11 cellular contexts compared by ENCODE assay signal in the genomic region with DNA sequence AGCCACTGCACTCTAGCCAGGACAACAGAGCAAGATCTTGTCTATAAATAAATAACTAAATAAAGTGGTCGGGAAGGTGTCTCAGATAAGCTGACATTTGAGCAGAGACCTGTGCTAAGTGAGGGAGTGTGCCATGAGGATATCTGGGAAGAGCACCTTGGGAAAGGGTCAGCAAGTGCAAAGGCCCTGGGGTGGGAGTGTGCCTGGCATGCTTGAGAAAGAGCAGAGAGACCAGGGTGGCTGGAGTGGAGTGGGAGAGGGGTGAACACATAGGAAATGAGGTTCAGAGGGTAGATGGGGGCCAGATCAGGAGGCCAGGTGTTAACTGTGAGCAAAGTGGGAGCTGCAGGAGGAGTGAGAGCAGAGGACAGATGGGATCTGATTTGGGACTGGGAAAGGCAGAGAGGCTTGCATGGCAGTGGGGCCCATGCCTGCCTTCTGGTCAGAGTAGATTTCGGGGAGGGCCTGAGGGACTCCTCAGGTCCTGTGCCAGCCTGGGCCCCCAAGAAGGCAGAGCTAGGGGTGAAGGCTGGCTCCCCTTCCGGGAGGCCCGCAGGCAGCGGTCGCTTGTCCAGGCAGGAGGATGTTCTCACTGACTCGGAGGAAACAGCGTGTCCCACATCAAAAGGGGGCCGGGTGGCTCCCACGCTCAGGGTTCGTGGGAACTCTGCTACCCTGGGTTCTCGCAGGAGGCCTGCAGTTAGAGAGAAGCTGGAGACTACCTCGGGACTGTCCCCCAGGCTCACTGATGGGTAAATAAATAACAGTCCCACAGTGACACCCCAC. TPM values are rescaled to one million over a fixed set of nuclear protein-coding genes. Genes with fewer than 3 reads are reported as not detected.
DNase-seq lines count a peak whose midpoint lies in the region; ATAC-seq and TF ChIP-seq lines count a peak whose summit lies in the region.
"Had no signal": no experiment of that assay in that cellular context is flagged by ENCODE, and none has a peak within 500 bp of the region (broad histone marks: within the 10 kb centered on the region; RNA-seq: fewer than 3 reads in every experiment).

No MANE protein-coding gene starts in this region.

- peak overlapping the region; percentile 97 for H3K27ac ChIP-seq in DOHH2 (ENCODE audit: low read depth, low read length)
- H3K27ac ChIP-seq: GM23248, heart left ventricle had no signal

- no peak overlapping the region for H3K4me3 Mint-ChIP-seq in activated B cell treated with CpG ODN at 0.5 μM for 24 hours
- H3K4me3 Mint-ChIP-seq in Calu3 (ENCODE audit: low read depth, unreplicated experiment): no peak overlapping the region

- H3K9me3 Mint-ChIP-seq in activated B cell treated with CpG ODN at 0.5 μM for 24 hours: no peaks in the 10 kb centered on the region
- no peaks in the 10 kb centered on the region for H3K9me3 Mint-ChIP-seq in Calu3 (ENCODE audit: low read depth, unreplicated experiment)

- H3K27ac Mint-ChIP-seq in activated B cell treated with CpG ODN at 0.5 μM for 24 hours (peak overlapping the region; percentile 75), Calu3 (ENCODE audit: unreplicated experiment) (no peak overlapping the region)

- no TSS peak for BruUV-seq in Calu3 (replicated peaks; lab: Mats Ljungman, UMichigan)

- H4K20me1 ChIP-seq in DOHH2 (ENCODE audit: control insufficient read depth, insufficient read depth, low read depth, low read length): no peaks in the 10 kb centered on the region

- H3K4me1 Mint-ChIP-seq in activated B cell treated with CpG ODN at 0.5 μM for 24 hours (peaks cover 92% of the 10 kb centered on the region), Calu3 (ENCODE audit: low read depth, unreplicated experiment) (peaks cover 24% of the 10 kb centered on the region)

- H3K27me3 Mint-ChIP-seq in activated B cell treated with CpG ODN at 0.5 μM for 24 hours (no peaks in the 10 kb centered on the region), Calu3 (ENCODE audit: unreplicated experiment) (peaks cover 36% of the 10 kb centered on the region)

- POLR2A ChIA-PET in activated B cell treated with CpG ODN at 0.5 μM for 24 hours (lab: Charles Lee): interaction anchor here (0.6 to 5.0 kb wide), 6 partner anchors 14 to 141 kb away, joined by 3 to 57 read pairs (median 8); no protein-coding TSS in a partner anchor

- H3K4me1 ChIP-seq in DOHH2 (ENCODE audit: control insufficient read depth, low read length): peaks cover 98% of the 10 kb centered on the region

- peaks cover 94% of the 10 kb centered on the region for H3K36me3 ChIP-seq in DOHH2 (ENCODE audit: control insufficient read depth, low read length)
- H3K36me3 ChIP-seq: heart left ventricle had no signal

- H3K4me3 ChIP-seq in DOHH2 (ENCODE audit: low read length): peak overlapping the region; percentile 16
- H3K4me3 ChIP-seq: GM23248, heart left ventricle had no signal

- DNase-seq in activated B cell treated with CpG ODN at 0.5 μM for 24 hours (no peak), GDM1 (lab: John Stamatoyannopoulos, UW) (no peak), NCI-H2196 treated with DMSO at 0.1 percent for 48 hours (lab: John Stamatoyannopoulos, UW; ENCODE audit: unreplicated experiment) (no peak), NCI-H2081 (lab: John Stamatoyannopoulos, UW) (no peak), Calu3 (no peak)
- DNase-seq in activated effector memory CD4-positive, alpha-beta T cell treated with anti-CD3 and anti-CD28 coated beads, Interleukin-2, amount 50 U/mL, for 16 hours: peak; percentile 86
- peak; percentile 78 for DNase-seq in stimulated activated CD4-positive, alpha-beta T cell treated with anti-CD3 and anti-CD28 coated beads, Interleukin-1b, Interleukin-23, amount 100 ng/mL, for 48 hours
- DNase-seq: GM23248, heart left ventricle, NCI-H446 treated with DMSO at 0.1 percent for 48 hours had no signal

- intact Hi-C loops in activated B cell treated with CpG ODN at 0.5 μM for 24 hours (cut with micrococcal nuclease) (no loop called here), Calu3 (cut with micrococcal nuclease; ENCODE audit: unreplicated experiment) (no loop called here)

- CTCF ChIA-PET in activated B cell treated with CpG ODN at 0.5 μM for 24 hours (lab: Charles Lee): interaction anchor here (1.0 to 2.9 kb wide), 3 partner anchors 9 to 39 kb away, joined by 3 to 12 read pairs (median 12); no protein-coding TSS in a partner anchor
- CTCF ChIA-PET in Calu3 (lab: Charles Lee): no interaction called here

- peaks cover 11% of the 10 kb centered on the region for H3K36me3 Mint-ChIP-seq in activated B cell treated with CpG ODN at 0.5 μM for 24 hours (ENCODE audit: low read depth)
- peaks cover 15% of the 10 kb centered on the region for H3K36me3 Mint-ChIP-seq in Calu3 (ENCODE audit: insufficient read depth, unreplicated experiment)

- peaks cover 74% of the 10 kb centered on the region for H3F3A ChIP-seq in DOHH2 (ENCODE audit: control insufficient read depth, insufficient read depth)

- no peak for ATAC-seq in activated B cell treated with CpG ODN at 0.5 μM for 24 hours (ENCODE audit: low read depth)
- ATAC-seq: heart left ventricle had no signal

- H3K4me2 ChIP-seq in DOHH2 (ENCODE audit: low read length): peak overlapping the region; percentile 98

- H3K9me3 ChIP-seq in DOHH2 (ENCODE audit: control insufficient read depth, insufficient read depth, low read length): no peaks in the 10 kb centered on the region
- H3K9me3 ChIP-seq: heart left ventricle had no signal

- H3K9me2 ChIP-seq in DOHH2 (replicated peaks; ENCODE audit: control insufficient read depth, low read length): no peaks in the 10 kb centered on the region

- TF ChIP-seq CTCF in DOHH2 (IDR thresholded peaks at IDR 0.05; ENCODE audit: low read depth, low read length, poor library complexity, severe bottlenecking) (no peak), activated B cell treated with CpG ODN at 0.5 μM for 24 hours (IDR thresholded peaks at IDR 0.05) (no peak), Calu3 (IDR thresholded peaks at IDR 0.05; ENCODE audit: unreplicated experiment) (no peak)

- peaks cover 88% of the 10 kb centered on the region for H3K79me2 ChIP-seq in DOHH2 (ENCODE audit: control insufficient read depth, low read length)

- H3K27me3 ChIP-seq in DOHH2 (ENCODE audit: control insufficient read depth, low read length): no peaks in the 10 kb centered on the region

RNA-seq across cellular contexts. Expression of a gene that starts 32.6 kb away (rescaled TPM):
- total RNA-seq in activated B cell treated with CpG ODN at 0.5 μM for 24 hours (75.3 and 79.4 TPM in 2 replicates), Calu3 (2022) (0.17 TPM in 1 of 2 replicates, not detected in the other)
- total RNA-seq: GM23248 had no signal

RNA-seq across cellular contexts. Expression of a gene that starts 46.4 kb away (rescaled TPM):
- total RNA-seq in activated B cell treated with CpG ODN at 0.5 μM for 24 hours (4.9 and 7.1 TPM in 2 replicates), Calu3 (2022) (59.7 and 85.9 TPM in 2 replicates)
- total RNA-seq: GM23248, heart left ventricle had no signal

Comparison
In these comparisons a context has a peak if more than half of its experiments do, and no peak if none do; other contexts are left out.
1. DNase-seq: peak in activated effector memory CD4-positive, alpha-beta T cell treated with anti-CD3 and anti-CD28 coated beads, Interleukin-2, amount 50 U/mL, for 16 hours (single experiment) and stimulated activated CD4-positive, alpha-beta T cell treated with anti-CD3 and anti-CD28 coated beads, Interleukin-1b, Interleukin-23, amount 100 ng/mL, for 48 hours (single experiment); none in activated B cell treated with CpG ODN at 0.5 μM for 24 hours (single experiment), GDM1 (single experiment), NCI-H2196 treated with DMSO at 0.1 percent for 48 hours (single experiment), NCI-H2081 (0 of 2) and Calu3 (single experiment).
2. RNA of a gene that starts 32.6 kb away (total RNA-seq): 75.3 to 79.4 TPM in activated B cell treated with CpG ODN at 0.5 μM for 24 hours; 0.17 TPM in Calu3; every median in the first group is over 10 times any median in the second.